In genomic region chr6:111069722-111070406, GRCh38 we compare ENCODE assay signal across 1 cellular context.
TF ChIP-seq lines count a peak whose summit lies in the region.

No MANE protein-coding gene starts in this region.

TF ChIP-seq in GM23338, 12 proteins besides CTCF, POLR2A, EP300 and RAD21 (continued from another document):
- TF ChIP-seq JUNB (IDR thresholded peaks at IDR 0.05; ENCODE audit: unreplicated experiment) = no peak
- TF ChIP-seq, protein P1, sequence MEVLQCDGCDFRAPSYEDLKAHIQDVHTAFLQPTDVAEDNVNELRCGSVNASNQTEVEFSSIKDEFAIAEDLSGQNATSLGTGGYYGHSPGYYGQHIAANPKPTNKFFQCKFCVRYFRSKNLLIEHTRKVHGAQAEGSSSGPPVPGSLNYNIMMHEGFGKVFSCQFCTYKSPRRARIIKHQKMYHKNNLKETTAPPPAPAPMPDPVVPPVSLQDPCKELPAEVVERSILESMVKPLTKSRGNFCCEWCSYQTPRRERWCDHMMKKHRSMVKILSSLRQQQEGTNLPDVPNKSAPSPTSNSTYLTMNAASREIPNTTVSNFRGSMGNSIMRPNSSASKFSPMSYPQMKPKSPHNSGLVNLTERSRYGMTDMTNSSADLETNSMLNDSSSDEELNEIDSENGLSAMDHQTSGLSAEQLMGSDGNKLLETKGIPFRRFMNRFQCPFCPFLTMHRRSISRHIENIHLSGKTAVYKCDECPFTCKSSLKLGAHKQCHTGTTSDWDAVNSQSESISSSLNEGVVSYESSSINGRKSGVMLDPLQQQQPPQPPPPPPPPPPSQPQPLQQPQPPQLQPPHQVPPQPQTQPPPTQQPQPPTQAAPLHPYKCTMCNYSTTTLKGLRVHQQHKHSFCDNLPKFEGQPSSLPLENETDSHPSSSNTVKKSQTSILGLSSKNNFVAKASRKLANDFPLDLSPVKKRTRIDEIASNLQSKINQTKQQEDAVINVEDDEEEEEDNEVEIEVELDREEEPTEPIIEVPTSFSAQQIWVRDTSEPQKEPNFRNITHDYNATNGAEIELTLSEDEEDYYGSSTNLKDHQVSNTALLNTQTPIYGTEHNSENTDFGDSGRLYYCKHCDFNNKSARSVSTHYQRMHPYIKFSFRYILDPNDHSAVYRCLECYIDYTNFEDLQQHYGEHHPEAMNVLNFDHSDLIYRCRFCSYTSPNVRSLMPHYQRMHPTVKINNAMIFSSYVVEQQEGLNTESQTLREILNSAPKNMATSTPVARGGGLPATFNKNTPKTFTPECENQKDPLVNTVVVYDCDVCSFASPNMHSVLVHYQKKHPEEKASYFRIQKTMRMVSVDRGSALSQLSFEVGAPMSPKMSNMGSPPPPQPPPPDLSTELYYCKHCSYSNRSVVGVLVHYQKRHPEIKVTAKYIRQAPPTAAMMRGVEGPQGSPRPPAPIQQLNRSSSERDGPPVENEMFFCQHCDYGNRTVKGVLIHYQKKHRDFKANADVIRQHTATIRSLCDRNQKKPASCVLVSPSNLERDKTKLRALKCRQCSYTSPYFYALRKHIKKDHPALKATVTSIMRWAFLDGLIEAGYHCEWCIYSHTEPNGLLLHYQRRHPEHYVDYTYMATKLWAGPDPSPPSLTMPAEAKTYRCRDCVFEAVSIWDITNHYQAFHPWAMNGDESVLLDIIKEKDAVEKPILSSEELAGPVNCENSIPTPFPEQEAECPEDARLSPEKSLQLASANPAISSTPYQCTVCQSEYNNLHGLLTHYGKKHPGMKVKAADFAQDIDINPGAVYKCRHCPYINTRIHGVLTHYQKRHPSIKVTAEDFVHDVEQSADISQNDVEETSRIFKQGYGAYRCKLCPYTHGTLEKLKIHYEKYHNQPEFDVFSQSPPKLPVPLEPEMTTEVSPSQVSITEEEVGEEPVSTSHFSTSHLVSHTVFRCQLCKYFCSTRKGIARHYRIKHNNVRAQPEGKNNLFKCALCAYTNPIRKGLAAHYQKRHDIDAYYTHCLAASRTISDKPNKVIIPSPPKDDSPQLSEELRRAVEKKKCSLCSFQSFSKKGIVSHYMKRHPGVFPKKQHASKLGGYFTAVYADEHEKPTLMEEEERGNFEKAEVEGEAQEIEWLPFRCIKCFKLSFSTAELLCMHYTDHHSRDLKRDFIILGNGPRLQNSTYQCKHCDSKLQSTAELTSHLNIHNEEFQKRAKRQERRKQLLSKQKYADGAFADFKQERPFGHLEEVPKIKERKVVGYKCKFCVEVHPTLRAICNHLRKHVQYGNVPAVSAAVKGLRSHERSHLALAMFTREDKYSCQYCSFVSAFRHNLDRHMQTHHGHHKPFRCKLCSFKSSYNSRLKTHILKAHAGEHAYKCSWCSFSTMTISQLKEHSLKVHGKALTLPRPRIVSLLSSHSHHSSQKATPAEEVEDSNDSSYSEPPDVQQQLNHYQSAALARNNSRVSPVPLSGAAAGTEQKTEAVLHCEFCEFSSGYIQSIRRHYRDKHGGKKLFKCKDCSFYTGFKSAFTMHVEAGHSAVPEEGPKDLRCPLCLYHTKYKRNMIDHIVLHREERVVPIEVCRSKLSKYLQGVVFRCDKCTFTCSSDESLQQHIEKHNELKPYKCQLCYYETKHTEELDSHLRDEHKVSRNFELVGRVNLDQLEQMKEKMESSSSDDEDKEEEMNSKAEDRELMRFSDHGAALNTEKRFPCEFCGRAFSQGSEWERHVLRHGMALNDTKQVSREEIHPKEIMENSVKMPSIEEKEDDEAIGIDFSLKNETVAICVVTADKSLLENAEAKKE (CRISPR knock-in tag; IDR thresholded peaks at IDR 0.05) = no peak
- TF ChIP-seq ZNF331 (CRISPR knock-in tag; IDR thresholded peaks at IDR 0.05; ENCODE audit: low read depth) = no peak
- TF ChIP-seq EZH2phosphoT487 (IDR thresholded peaks at IDR 0.05; ENCODE audit: unreplicated experiment) = no peak
- TF ChIP-seq STAT1 (IDR thresholded peaks at IDR 0.05; ENCODE audit: unreplicated experiment) = no peak
TF ChIP-seq in GM23338: peak in this region for 0.
